In genomic region chr3:51224283-51224682, GRCh38 we compare ENCODE assay signal across 29 cellular contexts.
DNase-seq lines count a peak whose midpoint lies in the region; ATAC-seq lines count a peak whose summit lies in the region.
"Had no signal": no experiment of that assay in that cellular context is flagged by ENCODE, and none has a peak within 500 bp of the region (broad histone marks: within the 10 kb centered on the region; RNA-seq: fewer than 3 reads in every experiment).

No MANE protein-coding gene starts in this region.

- H3K36me3 Mint-ChIP-seq in activated T-cell treated with anti-CD3 and anti-CD28 coated beads, Interleukin-2, amount 50 U/mL, for 72 hours (ENCODE audit: insufficient read depth in 2 of 2) = peaks cover 0 to 2% of the 10 kb centered on the region in 2 donors
- no peaks in the 10 kb centered on the region for H3K36me3 Mint-ChIP-seq in stimulated activated effector memory CD8-positive, alpha-beta T cell treated with anti-CD3 and anti-CD28 coated beads, Interleukin-12 subunit alpha, Interleukin-12 subunit beta, amount 100 ng/mL, for 72 hours
- H3K36me3 Mint-ChIP-seq: CD14-positive monocyte; CD4-positive, alpha-beta memory T cell; CD4-positive, CD25-positive, alpha-beta regulatory T cell; CD8-positive, alpha-beta T cell had no signal

- no peak overlapping the region for H3K27ac Mint-ChIP-seq in activated T-cell treated with anti-CD3 and anti-CD28 coated beads, Interleukin-2, amount 50 U/mL, for 72 hours
- no peak overlapping the region for H3K27ac Mint-ChIP-seq in stimulated activated naive CD8-positive, alpha-beta T cell treated with anti-CD3 and anti-CD28 coated beads, Interleukin-15, amount 100 ng/mL, for 72 hours
- H3K27ac Mint-ChIP-seq in stimulated activated effector memory CD8-positive, alpha-beta T cell treated with anti-CD3 and anti-CD28 coated beads, Interleukin-12 subunit alpha, Interleukin-12 subunit beta, amount 100 ng/mL, for 72 hours = no peak overlapping the region
- H3K27ac Mint-ChIP-seq: B cell; CD4-positive, alpha-beta memory T cell; CD4-positive, alpha-beta T cell; CD4-positive, CD25-positive, alpha-beta regulatory T cell; CD8-positive, alpha-beta T cell had no signal

- ATAC-seq in activated T-cell treated with anti-CD3 and anti-CD28 coated beads, Interleukin-2, amount 50 U/mL, for 72 hours (replicated peaks in 1 of 2) = peak; percentile 32 to 73
- ATAC-seq in stimulated activated naive CD8-positive, alpha-beta T cell treated with anti-CD3 and anti-CD28 coated beads, Interleukin-15, amount 100 ng/mL, for 72 hours = peak; percentile 73
- ATAC-seq in stimulated activated naive CD8-positive, alpha-beta T cell treated with anti-CD3 and anti-CD28 coated beads, Interleukin-15, Interleukin-2, amounts not matched to agents 100 U/mL and 50 U/mL, for 24 hours = no peak
- ATAC-seq in stimulated activated effector memory CD8-positive, alpha-beta T cell treated with anti-CD3 and anti-CD28 coated beads, Interleukin-12 subunit alpha, Interleukin-12 subunit beta, amount 100 ng/mL, for 72 hours = peak; percentile 55
- ATAC-seq in GM19452 (IDR thresholded peaks at IDR 0.05; ENCODE audit: unreplicated experiment) = no peak
- ATAC-seq: A549; CD8-positive, alpha-beta T cell had no signal

- H3K27me3 Mint-ChIP-seq in activated T-cell treated with anti-CD3 and anti-CD28 coated beads, Interleukin-2, amount 50 U/mL, for 72 hours (ENCODE audit: low read depth) = no peaks in the 10 kb centered on the region
- H3K27me3 Mint-ChIP-seq in stimulated activated naive CD8-positive, alpha-beta T cell treated with anti-CD3 and anti-CD28 coated beads, Interleukin-15, amount 100 ng/mL, for 72 hours = no peaks in the 10 kb centered on the region
- H3K27me3 Mint-ChIP-seq: CD4-positive, alpha-beta memory T cell; CD4-positive, alpha-beta T cell had no signal

- H3K4me1 Mint-ChIP-seq in activated T-cell treated with anti-CD3 and anti-CD28 coated beads, Interleukin-2, amount 50 U/mL, for 72 hours (ENCODE audit: low read depth) = peaks cover 6% of the 10 kb centered on the region
- H3K4me1 Mint-ChIP-seq in stimulated activated naive CD8-positive, alpha-beta T cell treated with anti-CD3 and anti-CD28 coated beads, Interleukin-15, amount 100 ng/mL, for 72 hours = peaks cover 10% of the 10 kb centered on the region
- peaks cover 8% of the 10 kb centered on the region for H3K4me1 Mint-ChIP-seq in stimulated activated effector memory CD8-positive, alpha-beta T cell treated with anti-CD3 and anti-CD28 coated beads, Interleukin-12 subunit alpha, Interleukin-12 subunit beta, amount 100 ng/mL, for 72 hours
- H3K4me1 Mint-ChIP-seq: B cell; CD14-positive monocyte; CD4-positive, alpha-beta memory T cell; CD4-positive, CD25-positive, alpha-beta regulatory T cell; CD8-positive, alpha-beta memory T cell had no signal

- DNase-seq in activated T-cell treated with anti-CD3 and anti-CD28 coated beads, Interleukin-2, amount 50 U/mL, for 72 hours = peak in 1 of 2 donors; percentile 4
- no peak for DNase-seq in activated T-cell treated with anti-CD3 and anti-CD28 coated beads for 4 hours
- DNase-seq in stimulated activated naive CD8-positive, alpha-beta T cell treated with anti-CD3 and anti-CD28 coated beads, Interleukin-15, amount 100 ng/mL, for 72 hours = no peak
- no peak for DNase-seq in stimulated activated naive CD8-positive, alpha-beta T cell treated with anti-CD3 and anti-CD28 coated beads, Interleukin-15, Interleukin-2, amounts not matched to agents 100 U/mL and 50 U/mL, for 24 hours
- DNase-seq in stimulated activated effector memory CD8-positive, alpha-beta T cell treated with anti-CD3 and anti-CD28 coated beads, Interleukin-12 subunit alpha, Interleukin-12 subunit beta, amount 100 ng/mL, for 72 hours (ENCODE audit: low spot score in 2 of 2) = no peak
- DNase-seq: 8988T; ACHN; AML-193; BE2C; C1 segment of cervical spinal cord; Caco-2; Calu3; CD4-positive, alpha-beta memory T cell; CD4-positive, alpha-beta T cell; CD4-positive, CD25-positive, alpha-beta regulatory T cell; CD8-positive, alpha-beta memory T cell; CD8-positive, alpha-beta T cell; COR-L47; DMS 273 treated with DMSO at 0.1 percent for 48 hours; DMS153; DMS53; DMS79; DMS79 treated with DMSO at 0.1 percent for 48 hours; DND-41; EL had no signal

- H3K9me3 Mint-ChIP-seq in activated T-cell treated with anti-CD3 and anti-CD28 coated beads, Interleukin-2, amount 50 U/mL, for 72 hours = no peaks in the 10 kb centered on the region
- no peaks in the 10 kb centered on the region for H3K9me3 Mint-ChIP-seq in stimulated activated naive CD8-positive, alpha-beta T cell treated with anti-CD3 and anti-CD28 coated beads, Interleukin-15, amount 100 ng/mL, for 72 hours
- no peaks in the 10 kb centered on the region for H3K9me3 Mint-ChIP-seq in stimulated activated effector memory CD8-positive, alpha-beta T cell treated with anti-CD3 and anti-CD28 coated beads, Interleukin-12 subunit alpha, Interleukin-12 subunit beta, amount 100 ng/mL, for 72 hours
- H3K9me3 Mint-ChIP-seq: CD4-positive, alpha-beta T cell; CD4-positive, CD25-positive, alpha-beta regulatory T cell; CD8-positive, alpha-beta memory T cell; CD8-positive, alpha-beta T cell had no signal

- no peak overlapping the region for H3K4me3 Mint-ChIP-seq in activated T-cell treated with anti-CD3 and anti-CD28 coated beads, Interleukin-2, amount 50 U/mL, for 72 hours
- H3K4me3 Mint-ChIP-seq in stimulated activated naive CD8-positive, alpha-beta T cell treated with anti-CD3 and anti-CD28 coated beads, Interleukin-15, amount 100 ng/mL, for 72 hours = no peak overlapping the region
- no peak overlapping the region for H3K4me3 Mint-ChIP-seq in stimulated activated effector memory CD8-positive, alpha-beta T cell treated with anti-CD3 and anti-CD28 coated beads, Interleukin-12 subunit alpha, Interleukin-12 subunit beta, amount 100 ng/mL, for 72 hours
- H3K4me3 Mint-ChIP-seq: B cell; CD14-positive monocyte; CD4-positive, alpha-beta memory T cell; CD4-positive, alpha-beta T cell; CD4-positive, CD25-positive, alpha-beta regulatory T cell; CD8-positive, alpha-beta memory T cell; CD8-positive, alpha-beta T cell had no signal

Comparison
In these comparisons a context has a peak if more than half of its experiments do, and no peak if none do; other contexts are left out.
1. ATAC-seq: peak in activated T-cell treated with anti-CD3 and anti-CD28 coated beads, Interleukin-2, amount 50 U/mL, for 72 hours (2 of 2), stimulated activated naive CD8-positive, alpha-beta T cell treated with anti-CD3 and anti-CD28 coated beads, Interleukin-15, amount 100 ng/mL, for 72 hours (single experiment) and stimulated activated effector memory CD8-positive, alpha-beta T cell treated with anti-CD3 and anti-CD28 coated beads, Interleukin-12 subunit alpha, Interleukin-12 subunit beta, amount 100 ng/mL, for 72 hours (single experiment); none in stimulated activated naive CD8-positive, alpha-beta T cell treated with anti-CD3 and anti-CD28 coated beads, Interleukin-15, Interleukin-2, amounts not matched to agents 100 U/mL and 50 U/mL, for 24 hours (single experiment) and GM19452 (single experiment).